24 cellular contexts compared by ENCODE assay signal in the genomic region with DNA sequence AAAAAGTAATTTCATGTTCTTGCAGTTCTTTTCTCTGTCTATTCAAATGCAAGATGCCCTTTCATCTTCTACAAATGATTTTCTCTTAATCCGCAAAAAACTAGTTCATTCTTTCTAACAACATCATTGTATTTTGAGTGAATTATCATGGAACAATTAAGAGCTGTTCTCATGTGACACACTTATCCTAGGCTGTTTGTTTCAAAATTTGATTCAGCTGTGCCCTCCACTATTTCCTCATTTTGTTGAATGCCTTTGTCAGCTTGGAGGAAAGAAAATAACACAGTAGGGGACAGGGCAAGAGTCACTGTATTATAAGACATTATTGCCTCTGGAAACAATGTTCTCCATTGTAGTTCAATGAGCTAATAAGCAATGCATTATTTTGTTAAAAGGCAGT.
"Had no signal": no experiment of that assay in that cellular context is flagged by ENCODE, and none has a peak within 500 bp of the region (broad histone marks: within the 10 kb centered on the region; RNA-seq: fewer than 3 reads in every experiment).

No MANE protein-coding gene starts in this region.

- H3K9me3 Mint-ChIP-seq: activated B cell treated with CpG ODN at 0.5 μM for 24 hours; activated naive CD4-positive, alpha-beta T cell treated with anti-CD3 and anti-CD28 coated beads, Interleukin-2, amount 50 U/mL, for 72 hours; activated T-cell treated with anti-CD3 and anti-CD28 coated beads, Interleukin-2, amount 50 U/mL, for 24 hours; activated T-helper 17 cell treated with anti-CD3 and anti-CD28 coated beads, Interleukin-2, amount 50 U/mL, for 72 hours; nephron; T-helper 2 cell treated with Interferon-gamma antibody and Interleukin-4, amounts not matched to agents 5 μg/mL and 100 μg/mL, for 36 hours had no signal

- H3K4me1 Mint-ChIP-seq: activated B cell treated with CpG ODN at 0.5 μM for 24 hours; activated CD4-positive, alpha-beta T cell treated with anti-CD3 and anti-CD28 coated beads for 36 hours; activated T-helper 17 cell treated with anti-CD3 and anti-CD28 coated beads, Interleukin-2, amount 50 U/mL, for 72 hours; nephron; T-cell had no signal

- H3K36me3 Mint-ChIP-seq: activated naive CD4-positive, alpha-beta T cell treated with anti-CD3 and anti-CD28 coated beads, Interleukin-2, amount 50 U/mL, for 72 hours; T-cell had no signal

- FAIRE-seq: TTC549 had no signal

- DNase-seq: activated B cell treated with CpG ODN at 0.5 μM for 24 hours; activated CD4-positive, alpha-beta T cell treated with anti-CD3 and anti-CD28 coated beads for 36 hours; activated CD4-positive, alpha-beta T cell treated with anti-CD3 and anti-CD28 coated beads, Interleukin-2, amount 50 U/mL, for 4 hours; activated CD8-positive, alpha-beta memory T cell treated with anti-CD3 and anti-CD28 coated beads for 24 hours; activated CD8-positive, alpha-beta memory T cell treated with anti-CD3 and anti-CD28 coated beads, Interleukin-2, amount 50 U/mL, for 4 hours; activated T-cell treated with anti-CD3 and anti-CD28 coated beads, Interleukin-2, amount 50 U/mL, for 24 hours; aorta; brain microvascular endothelial cell; caudate nucleus; effector memory CD4-positive, alpha-beta T cell; gastrocnemius medialis; hypothalamus; left ventricle myocardium inferior; nucleus accumbens; posterior cingulate gyrus; stimulated activated CD4-positive, alpha-beta T cell treated with anti-CD3 and anti-CD28 coated beads, Interleukin-2, amount 100 ng/mL, for 48 hours; stimulated activated naive CD8-positive, alpha-beta T cell treated with anti-CD3 and anti-CD28 coated beads, Interleukin-15, Interleukin-2, amounts not matched to agents 100 U/mL and 50 U/mL, for 24 hours; T-cell; upper lobe of left lung had no signal

- H3K4me3 Mint-ChIP-seq: activated B cell treated with CpG ODN at 0.5 μM for 24 hours; activated CD4-positive, alpha-beta T cell treated with anti-CD3 and anti-CD28 coated beads for 36 hours; activated T-cell treated with anti-CD3 and anti-CD28 coated beads, Interleukin-2, amount 50 U/mL, for 24 hours; activated T-helper 17 cell treated with anti-CD3 and anti-CD28 coated beads, Interleukin-2, amount 50 U/mL, for 72 hours; nephron; T-cell; T-helper 2 cell treated with Interferon-gamma antibody and Interleukin-4, amounts not matched to agents 5 μg/mL and 100 μg/mL, for 36 hours had no signal

- H3K27ac Mint-ChIP-seq: activated B cell treated with CpG ODN at 0.5 μM for 24 hours; activated CD4-positive, alpha-beta T cell treated with anti-CD3 and anti-CD28 coated beads for 36 hours; activated naive CD4-positive, alpha-beta T cell treated with anti-CD3 and anti-CD28 coated beads, Interleukin-2, amount 50 U/mL, for 72 hours; activated T-cell treated with anti-CD3 and anti-CD28 coated beads, Interleukin-2, amount 50 U/mL, for 24 hours; activated T-helper 17 cell treated with anti-CD3 and anti-CD28 coated beads, Interleukin-2, amount 50 U/mL, for 72 hours; nephron; T-cell; T-helper 2 cell treated with Interferon-gamma antibody and Interleukin-4, amounts not matched to agents 5 μg/mL and 100 μg/mL, for 36 hours had no signal
